1 cellular context compared by ENCODE assay signal in genomic region chr19:6737873-6738725, GRCh38.
TF ChIP-seq lines count a peak whose summit lies in the region.

No MANE protein-coding gene starts in this region.

TF ChIP-seq in HepG2, 621 proteins besides CTCF, POLR2A, EP300 and RAD21 (continued from another document and continues in another):
- TF ChIP-seq TRIM22 (IDR thresholded peaks at IDR 0.05) (no peak), KLF16 (CRISPR knock-in tag; IDR thresholded peaks at IDR 0.05) (peak in 1 of 2 experiments; percentile 42; a peak in 1 of 4 replicates), AKAP8 (CRISPR knock-in tag; IDR thresholded peaks at IDR 0.05) (no peak; the same call in 1 of the 2 replicates), POLR2AphosphoS2 (IDR thresholded peaks at IDR 0.05; ENCODE audit: low read depth, low read length) (no peak), HDAC1 (CRISPR knock-in tag; IDR thresholded peaks at IDR 0.05) (peak; percentile 44; the same call in 1 of the 2 replicates), ZNF619 (CRISPR knock-in tag; IDR thresholded peaks at IDR 0.05) (0 out of 2 replicates have a peak, but pooled peaks have one; percentile 65), ZNF503 (CRISPR knock-in tag; IDR thresholded peaks at IDR 0.05) (no peak), PATZ1 (CRISPR knock-in tag; IDR thresholded peaks at IDR 0.05) (peak; percentile 66), NR2F2 (IDR thresholded peaks at IDR 0.05; ENCODE audit: borderline replicate concordance, low read depth) (peak; percentile 88), NPAS2 (CRISPR knock-in tag; IDR thresholded peaks at IDR 0.05; ENCODE audit: borderline replicate concordance) (no peak), ZNF639 (CRISPR knock-in tag; conservative IDR thresholded peaks at IDR 0.05) (peak; percentile 48; the same call in 1 of the 2 replicates), SALL2 (CRISPR knock-in tag; IDR thresholded peaks at IDR 0.05) (no peak; the same call in 1 of the 2 replicates), SP5 (CRISPR knock-in tag; IDR thresholded peaks at IDR 0.05; ENCODE audit: borderline replicate concordance, low read depth) (no peak), ZNF232 (CRISPR knock-in tag; IDR thresholded peaks at IDR 0.05; ENCODE audit: borderline replicate concordance) (peak; percentile 52; the same call in 1 of the 2 replicates), ZNF615 (CRISPR knock-in tag; IDR thresholded peaks at IDR 0.05; ENCODE audit: borderline replicate concordance) (no peak), MEF2D (CRISPR knock-in tag; IDR thresholded peaks at IDR 0.05) (no peak; the same call in 1 of the 2 replicates), ZNF891 (CRISPR knock-in tag; IDR thresholded peaks at IDR 0.05) (peak; percentile 45; the same call in 1 of the 2 replicates), PAF1 (CRISPR knock-in tag; IDR thresholded peaks at IDR 0.05) (no peak), IKZF4 (CRISPR knock-in tag; IDR thresholded peaks at IDR 0.05; ENCODE audit: borderline replicate concordance, low read depth, not compliant biosample characterization) (no peak), ZNF354B (CRISPR knock-in tag; IDR thresholded peaks at IDR 0.05) (no peak), KLF15 (CRISPR knock-in tag; IDR thresholded peaks at IDR 0.05; ENCODE audit: borderline replicate concordance) (no peak), PHF21A (CRISPR knock-in tag; IDR thresholded peaks at IDR 0.05) (peak; percentile 92), HNF4A (CRISPR knock-in tag; IDR thresholded peaks at IDR 0.05) (peak; percentile 90), ZNF841 (CRISPR knock-in tag; IDR thresholded peaks at IDR 0.05; ENCODE audit: borderline replicate concordance) (no peak), ZNF296 (CRISPR knock-in tag; conservative IDR thresholded peaks at IDR 0.05) (no peak), ZNF205 (CRISPR knock-in tag; IDR thresholded peaks at IDR 0.05) (peak; percentile 73; the same call in 1 of the 2 replicates), ZNF34 (CRISPR knock-in tag; IDR thresholded peaks at IDR 0.05; ENCODE audit: borderline replicate concordance) (no peak), TOE1 (CRISPR knock-in tag; IDR thresholded peaks at IDR 0.05) (no peak), TERF1 (CRISPR knock-in tag; IDR thresholded peaks at IDR 0.05) (no peak), ATF1 (CRISPR knock-in tag; IDR thresholded peaks at IDR 0.05) (peak; percentile 87), U2AF2 (IDR thresholded peaks at IDR 0.05; ENCODE audit: low read depth, low read length) (no peak), ZNF678 (CRISPR knock-in tag; IDR thresholded peaks at IDR 0.05) (no peak), AGO2 (optimal IDR thresholded peaks at IDR 0.05; ENCODE audit: low read depth, low read length) (no peak), MED13 (CRISPR knock-in tag; IDR thresholded peaks at IDR 0.05) (no peak), CBX5 (CRISPR knock-in tag; IDR thresholded peaks at IDR 0.05; ENCODE audit: borderline replicate concordance) (no peak; the same call in 1 of the 2 replicates), SSRP1 (CRISPR knock-in tag; IDR thresholded peaks at IDR 0.05) (peak; percentile 36; the same call in 1 of the 2 replicates), RBM39 (IDR thresholded peaks at IDR 0.05; ENCODE audit: low read depth, low read length, poor library complexity, severe bottlenecking) (peak; percentile 41), POGK (CRISPR knock-in tag; conservative IDR thresholded peaks at IDR 0.05) (0 out of 2 replicates have a peak, but pooled peaks have one; percentile 30), DRAP1 (CRISPR knock-in tag; IDR thresholded peaks at IDR 0.05) (peak; percentile 56; the same call in 1 of the 2 replicates), NFIC (IDR thresholded peaks at IDR 0.05; ENCODE audit: low read length) (peak; percentile 84; the same call in 1 of the 2 replicates), U2AF1 (optimal IDR thresholded peaks at IDR 0.05; ENCODE audit: low read depth, low read length) (no peak), AFF4 (CRISPR knock-in tag; IDR thresholded peaks at IDR 0.05) (no peak), ZNF317 (CRISPR knock-in tag; IDR thresholded peaks at IDR 0.05) (no peak; the same call in 1 of the 2 replicates), RARG (CRISPR knock-in tag; IDR thresholded peaks at IDR 0.05; ENCODE audit: low read depth) (no peak), ZSCAN9 (CRISPR knock-in tag; IDR thresholded peaks at IDR 0.05; ENCODE audit: borderline replicate concordance) (no peak), NCOA1 (CRISPR knock-in tag; IDR thresholded peaks at IDR 0.05) (peak; percentile 49; the same call in 1 of the 2 replicates), ZNF747 (CRISPR knock-in tag; IDR thresholded peaks at IDR 0.05; ENCODE audit: borderline replicate concordance) (no peak), GLMP (CRISPR knock-in tag; IDR thresholded peaks at IDR 0.05; ENCODE audit: borderline replicate concordance) (no peak), ZBTB49 (CRISPR knock-in tag; IDR thresholded peaks at IDR 0.05; ENCODE audit: borderline replicate concordance) (no peak), MBD4 (IDR thresholded peaks at IDR 0.05; ENCODE audit: borderline replicate concordance, low read length) (no peak), ZNF567 (CRISPR knock-in tag; IDR thresholded peaks at IDR 0.05; ENCODE audit: borderline replicate concordance) (no peak)
